1 cellular context compared by ENCODE assay signal in genomic region chr1:109712321-109712864, GRCh38.
TF ChIP-seq lines count a peak whose summit lies in the region.

No MANE protein-coding gene starts in this region.

TF ChIP-seq in SK-N-SH, 30 proteins besides CTCF, POLR2A, EP300 and RAD21 (continued from another document):
- no peak for TF ChIP-seq ZBTB33 (IDR thresholded peaks at IDR 0.05; ENCODE audit: borderline replicate concordance, low read depth)
- no peak for TF ChIP-seq USF2 (IDR thresholded peaks at IDR 0.05; ENCODE audit: borderline replicate concordance, low read depth, low read length)
- TF ChIP-seq, protein P1, sequence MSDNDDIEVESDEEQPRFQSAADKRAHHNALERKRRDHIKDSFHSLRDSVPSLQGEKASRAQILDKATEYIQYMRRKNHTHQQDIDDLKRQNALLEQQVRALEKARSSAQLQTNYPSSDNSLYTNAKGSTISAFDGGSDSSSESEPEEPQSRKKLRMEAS (IDR thresholded peaks at IDR 0.05; ENCODE audit: low read depth), result no peak
- no peak for TF ChIP-seq YY1 (IDR thresholded peaks at IDR 0.05; ENCODE audit: low read depth)
- TF ChIP-seq USF1 (IDR thresholded peaks at IDR 0.05; ENCODE audit: borderline replicate concordance, low read depth), result no peak
